8 cellular contexts compared by ENCODE assay signal in genomic region chr1:26472330-26472900, GRCh38.
DNase-seq lines count a peak whose midpoint lies in the region; ATAC-seq lines count a peak whose summit lies in the region.

Gene HMGN2 (plus strand): TSS chr1:26472440. CDS start chr1:26472613, 173 bp downstream.

- no peaks in the 10 kb centered on the region for H3K27me3 ChIP-seq in layer of hippocampus (ENCODE audit: control insufficient read depth, insufficient read depth, low read length)

- H3K27ac ChIP-seq in cingulate gyrus (ENCODE audit: low read depth, low read length) (peak within 1 kb of the TSS; percentile 99), layer of hippocampus (ENCODE audit: low read depth, low read length) (peak within 1 kb of the TSS; percentile 99)

- ATAC-seq in GM18909 (IDR thresholded peaks at IDR 0.05; ENCODE audit: poor library complexity, unreplicated experiment) (peak; percentile 43), HG03139 (IDR thresholded peaks at IDR 0.05; ENCODE audit: unreplicated experiment) (peak; percentile 35)

- in situ Hi-C loops in ACHN (cut with HindIII; ENCODE audit: low pct_ligation_motif_present, low pct_unique_long_range_greater_than_20kb, low sequenced_read_pairs), result no loop called here

- DNase-seq in ACHN (peak; percentile 78), NCI-H510A treated with DMSO at 0.1 percent for 48 hours (lab: John Stamatoyannopoulos, UW) (peak; percentile 93)
- peak; percentile 91 to 92 for DNase-seq in activated CD4-positive, alpha-beta T cell treated with anti-CD3 and anti-CD28 coated beads for 4 hours
- DNase-seq in stimulated activated CD4-positive, alpha-beta T cell treated with anti-CD3 and anti-CD28 coated beads, Interleukin-1b, Interleukin-23, amount 100 ng/mL, for 1 hour (ENCODE audit: low read depth in 2 of 2), result peak; percentile 69 to 82

Comparison
In these comparisons a context has a peak if more than half of its experiments do, and no peak if none do; other contexts are left out.
1. Peak in every context shown above with its lines: DNase-seq, ATAC-seq and H3K27ac ChIP-seq.